1 cellular context compared by ENCODE assay signal in the genomic region with DNA sequence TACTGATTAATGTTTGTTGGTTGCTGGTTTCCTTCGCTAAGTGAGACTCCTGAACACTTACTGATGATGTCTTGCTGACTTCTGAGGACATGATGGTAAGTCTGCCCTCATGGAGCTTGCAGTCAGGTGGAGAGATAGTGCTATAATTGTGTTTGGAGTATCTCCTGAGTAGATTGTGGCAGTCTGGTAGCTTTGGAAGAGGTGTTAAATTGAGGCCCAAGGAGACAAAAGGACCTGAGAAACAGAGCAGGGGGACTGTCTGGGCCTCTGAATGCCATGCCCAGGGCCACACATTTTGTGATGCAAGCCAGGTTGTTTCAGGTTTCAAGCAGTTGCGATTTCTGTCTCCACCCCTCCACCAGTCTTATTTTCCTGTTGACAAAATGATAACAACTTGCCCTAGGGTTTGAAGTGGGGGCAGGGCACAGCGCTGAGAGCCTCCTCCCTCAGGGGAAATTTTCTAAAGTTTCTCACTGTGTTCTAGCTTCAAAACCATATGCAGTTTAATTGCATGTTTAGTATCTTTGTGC.
TF ChIP-seq lines count a peak whose summit lies in the region.

No MANE protein-coding gene starts in this region.

TF ChIP-seq in K562, 482 proteins besides CTCF, POLR2A, EP300 and RAD21 (continued from another document and continues in another):
- TF ChIP-seq, protein P1, sequence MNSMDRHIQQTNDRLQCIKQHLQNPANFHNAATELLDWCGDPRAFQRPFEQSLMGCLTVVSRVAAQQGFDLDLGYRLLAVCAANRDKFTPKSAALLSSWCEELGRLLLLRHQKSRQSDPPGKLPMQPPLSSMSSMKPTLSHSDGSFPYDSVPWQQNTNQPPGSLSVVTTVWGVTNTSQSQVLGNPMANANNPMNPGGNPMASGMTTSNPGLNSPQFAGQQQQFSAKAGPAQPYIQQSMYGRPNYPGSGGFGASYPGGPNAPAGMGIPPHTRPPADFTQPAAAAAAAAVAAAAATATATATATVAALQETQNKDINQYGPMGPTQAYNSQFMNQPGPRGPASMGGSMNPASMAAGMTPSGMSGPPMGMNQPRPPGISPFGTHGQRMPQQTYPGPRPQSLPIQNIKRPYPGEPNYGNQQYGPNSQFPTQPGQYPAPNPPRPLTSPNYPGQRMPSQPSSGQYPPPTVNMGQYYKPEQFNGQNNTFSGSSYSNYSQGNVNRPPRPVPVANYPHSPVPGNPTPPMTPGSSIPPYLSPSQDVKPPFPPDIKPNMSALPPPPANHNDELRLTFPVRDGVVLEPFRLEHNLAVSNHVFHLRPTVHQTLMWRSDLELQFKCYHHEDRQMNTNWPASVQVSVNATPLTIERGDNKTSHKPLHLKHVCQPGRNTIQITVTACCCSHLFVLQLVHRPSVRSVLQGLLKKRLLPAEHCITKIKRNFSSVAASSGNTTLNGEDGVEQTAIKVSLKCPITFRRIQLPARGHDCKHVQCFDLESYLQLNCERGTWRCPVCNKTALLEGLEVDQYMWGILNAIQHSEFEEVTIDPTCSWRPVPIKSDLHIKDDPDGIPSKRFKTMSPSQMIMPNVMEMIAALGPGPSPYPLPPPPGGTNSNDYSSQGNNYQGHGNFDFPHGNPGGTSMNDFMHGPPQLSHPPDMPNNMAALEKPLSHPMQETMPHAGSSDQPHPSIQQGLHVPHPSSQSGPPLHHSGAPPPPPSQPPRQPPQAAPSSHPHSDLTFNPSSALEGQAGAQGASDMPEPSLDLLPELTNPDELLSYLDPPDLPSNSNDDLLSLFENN (IDR thresholded peaks at IDR 0.05; ENCODE audit: low read depth in 2 of 2, low read length in 2 of 2) = no peak
- TF ChIP-seq HDAC2 (IDR thresholded peaks at IDR 0.05) (peak; percentile 64; the same call in 1 of the 2 replicates), BRCA1 (IDR thresholded peaks at IDR 0.05) (no peak), BRCA1 (CRISPR knock-in tag; IDR thresholded peaks at IDR 0.05) (no peak), SMAD2 (IDR thresholded peaks at IDR 0.05; ENCODE audit: low read depth, low read length) (no peak), ILF3 (IDR thresholded peaks at IDR 0.05; ENCODE audit: borderline replicate concordance) (no peak), KAT2B (IDR thresholded peaks at IDR 0.05; ENCODE audit: low read depth, low read length) (no peak), ZNF165 (CRISPR knock-in tag; IDR thresholded peaks at IDR 0.05; ENCODE audit: borderline replicate concordance) (no peak), C11orf30 (IDR thresholded peaks at IDR 0.05; ENCODE audit: low read depth) (no peak), ZBED1 (IDR thresholded peaks at IDR 0.05) (no peak), ZFX (CRISPR knock-in tag; IDR thresholded peaks at IDR 0.05) (0 out of 2 replicates have a peak, but pooled peaks have one; percentile 9), SUPT5H (IDR thresholded peaks at IDR 0.05) (no peak), FOSL1 (tag; conservative IDR thresholded peaks at IDR 0.05) (peak; percentile 57; the same call in 1 of the 2 replicates), E2F3 (CRISPR knock-in tag; IDR thresholded peaks at IDR 0.05) (no peak), CHD1 (IDR thresholded peaks at IDR 0.05; ENCODE audit: low read length) (no peak), ATF7 (IDR thresholded peaks at IDR 0.05) (no peak; the same call in 1 of the 2 replicates), SLC30A9 (CRISPR knock-in tag; IDR thresholded peaks at IDR 0.05) (no peak), PYGO2 (tag; IDR thresholded peaks at IDR 0.05) (peak; percentile 24; the same call in 1 of the 2 replicates), SRSF7 (optimal IDR thresholded peaks at IDR 0.05; ENCODE audit: low read depth, low read length) (no peak), SREBF1 (IDR thresholded peaks at IDR 0.05; ENCODE audit: borderline replicate concordance, low read depth, low read length) (no peak), RBM15 (IDR thresholded peaks at IDR 0.05; ENCODE audit: insufficient read depth, low read length) (no peak), ZC3H11A (IDR thresholded peaks at IDR 0.05; ENCODE audit: low read depth, low read length) (no peak)
- TF ChIP-seq, protein P2, sequence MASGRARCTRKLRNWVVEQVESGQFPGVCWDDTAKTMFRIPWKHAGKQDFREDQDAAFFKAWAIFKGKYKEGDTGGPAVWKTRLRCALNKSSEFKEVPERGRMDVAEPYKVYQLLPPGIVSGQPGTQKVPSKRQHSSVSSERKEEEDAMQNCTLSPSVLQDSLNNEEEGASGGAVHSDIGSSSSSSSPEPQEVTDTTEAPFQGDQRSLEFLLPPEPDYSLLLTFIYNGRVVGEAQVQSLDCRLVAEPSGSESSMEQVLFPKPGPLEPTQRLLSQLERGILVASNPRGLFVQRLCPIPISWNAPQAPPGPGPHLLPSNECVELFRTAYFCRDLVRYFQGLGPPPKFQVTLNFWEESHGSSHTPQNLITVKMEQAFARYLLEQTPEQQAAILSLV (tag; IDR thresholded peaks at IDR 0.05) = no peak
- TF ChIP-seq, protein P3, sequence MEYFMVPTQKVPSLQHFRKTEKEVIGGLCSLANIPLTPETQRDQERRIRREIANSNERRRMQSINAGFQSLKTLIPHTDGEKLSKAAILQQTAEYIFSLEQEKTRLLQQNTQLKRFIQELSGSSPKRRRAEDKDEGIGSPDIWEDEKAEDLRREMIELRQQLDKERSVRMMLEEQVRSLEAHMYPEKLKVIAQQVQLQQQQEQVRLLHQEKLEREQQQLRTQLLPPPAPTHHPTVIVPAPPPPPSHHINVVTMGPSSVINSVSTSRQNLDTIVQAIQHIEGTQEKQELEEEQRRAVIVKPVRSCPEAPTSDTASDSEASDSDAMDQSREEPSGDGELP (CRISPR knock-in tag; IDR thresholded peaks at IDR 0.05; ENCODE audit: borderline replicate concordance) = no peak
- TF ChIP-seq, protein P4, sequence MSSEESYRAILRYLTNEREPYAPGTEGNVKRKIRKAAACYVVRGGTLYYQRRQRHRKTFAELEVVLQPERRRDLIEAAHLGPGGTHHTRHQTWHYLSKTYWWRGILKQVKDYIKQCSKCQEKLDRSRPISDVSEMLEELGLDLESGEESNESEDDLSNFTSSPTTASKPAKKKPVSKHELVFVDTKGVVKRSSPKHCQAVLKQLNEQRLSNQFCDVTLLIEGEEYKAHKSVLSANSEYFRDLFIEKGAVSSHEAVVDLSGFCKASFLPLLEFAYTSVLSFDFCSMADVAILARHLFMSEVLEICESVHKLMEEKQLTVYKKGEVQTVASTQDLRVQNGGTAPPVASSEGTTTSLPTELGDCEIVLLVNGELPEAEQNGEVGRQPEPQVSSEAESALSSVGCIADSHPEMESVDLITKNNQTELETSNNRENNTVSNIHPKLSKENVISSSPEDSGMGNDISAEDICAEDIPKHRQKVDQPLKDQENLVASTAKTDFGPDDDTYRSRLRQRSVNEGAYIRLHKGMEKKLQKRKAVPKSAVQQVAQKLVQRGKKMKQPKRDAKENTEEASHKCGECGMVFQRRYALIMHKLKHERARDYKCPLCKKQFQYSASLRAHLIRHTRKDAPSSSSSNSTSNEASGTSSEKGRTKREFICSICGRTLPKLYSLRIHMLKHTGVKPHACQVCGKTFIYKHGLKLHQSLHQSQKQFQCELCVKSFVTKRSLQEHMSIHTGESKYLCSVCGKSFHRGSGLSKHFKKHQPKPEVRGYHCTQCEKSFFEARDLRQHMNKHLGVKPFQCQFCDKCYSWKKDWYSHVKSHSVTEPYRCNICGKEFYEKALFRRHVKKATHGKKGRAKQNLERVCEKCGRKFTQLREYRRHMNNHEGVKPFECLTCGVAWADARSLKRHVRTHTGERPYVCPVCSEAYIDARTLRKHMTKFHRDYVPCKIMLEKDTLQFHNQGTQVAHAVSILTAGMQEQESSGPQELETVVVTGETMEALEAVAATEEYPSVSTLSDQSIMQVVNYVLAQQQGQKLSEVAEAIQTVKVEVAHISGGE (CRISPR knock-in tag; IDR thresholded peaks at IDR 0.05) = no peak
- TF ChIP-seq, protein P5, sequence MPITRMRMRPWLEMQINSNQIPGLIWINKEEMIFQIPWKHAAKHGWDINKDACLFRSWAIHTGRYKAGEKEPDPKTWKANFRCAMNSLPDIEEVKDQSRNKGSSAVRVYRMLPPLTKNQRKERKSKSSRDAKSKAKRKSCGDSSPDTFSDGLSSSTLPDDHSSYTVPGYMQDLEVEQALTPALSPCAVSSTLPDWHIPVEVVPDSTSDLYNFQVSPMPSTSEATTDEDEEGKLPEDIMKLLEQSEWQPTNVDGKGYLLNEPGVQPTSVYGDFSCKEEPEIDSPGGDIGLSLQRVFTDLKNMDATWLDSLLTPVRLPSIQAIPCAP (CRISPR knock-in tag; IDR thresholded peaks at IDR 0.05; ENCODE audit: borderline replicate concordance) = no peak
- TF ChIP-seq, protein P6, sequence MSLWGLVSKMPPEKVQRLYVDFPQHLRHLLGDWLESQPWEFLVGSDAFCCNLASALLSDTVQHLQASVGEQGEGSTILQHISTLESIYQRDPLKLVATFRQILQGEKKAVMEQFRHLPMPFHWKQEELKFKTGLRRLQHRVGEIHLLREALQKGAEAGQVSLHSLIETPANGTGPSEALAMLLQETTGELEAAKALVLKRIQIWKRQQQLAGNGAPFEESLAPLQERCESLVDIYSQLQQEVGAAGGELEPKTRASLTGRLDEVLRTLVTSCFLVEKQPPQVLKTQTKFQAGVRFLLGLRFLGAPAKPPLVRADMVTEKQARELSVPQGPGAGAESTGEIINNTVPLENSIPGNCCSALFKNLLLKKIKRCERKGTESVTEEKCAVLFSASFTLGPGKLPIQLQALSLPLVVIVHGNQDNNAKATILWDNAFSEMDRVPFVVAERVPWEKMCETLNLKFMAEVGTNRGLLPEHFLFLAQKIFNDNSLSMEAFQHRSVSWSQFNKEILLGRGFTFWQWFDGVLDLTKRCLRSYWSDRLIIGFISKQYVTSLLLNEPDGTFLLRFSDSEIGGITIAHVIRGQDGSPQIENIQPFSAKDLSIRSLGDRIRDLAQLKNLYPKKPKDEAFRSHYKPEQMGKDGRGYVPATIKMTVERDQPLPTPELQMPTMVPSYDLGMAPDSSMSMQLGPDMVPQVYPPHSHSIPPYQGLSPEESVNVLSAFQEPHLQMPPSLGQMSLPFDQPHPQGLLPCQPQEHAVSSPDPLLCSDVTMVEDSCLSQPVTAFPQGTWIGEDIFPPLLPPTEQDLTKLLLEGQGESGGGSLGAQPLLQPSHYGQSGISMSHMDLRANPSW (CRISPR knock-in tag; IDR thresholded peaks at IDR 0.05) = no peak
- TF ChIP-seq, protein P7, sequence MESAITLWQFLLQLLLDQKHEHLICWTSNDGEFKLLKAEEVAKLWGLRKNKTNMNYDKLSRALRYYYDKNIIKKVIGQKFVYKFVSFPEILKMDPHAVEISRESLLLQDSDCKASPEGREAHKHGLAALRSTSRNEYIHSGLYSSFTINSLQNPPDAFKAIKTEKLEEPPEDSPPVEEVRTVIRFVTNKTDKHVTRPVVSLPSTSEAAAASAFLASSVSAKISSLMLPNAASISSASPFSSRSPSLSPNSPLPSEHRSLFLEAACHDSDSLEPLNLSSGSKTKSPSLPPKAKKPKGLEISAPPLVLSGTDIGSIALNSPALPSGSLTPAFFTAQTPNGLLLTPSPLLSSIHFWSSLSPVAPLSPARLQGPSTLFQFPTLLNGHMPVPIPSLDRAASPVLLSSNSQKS (CRISPR knock-in tag; IDR thresholded peaks at IDR 0.05) = no peak
- TF ChIP-seq, protein P8, sequence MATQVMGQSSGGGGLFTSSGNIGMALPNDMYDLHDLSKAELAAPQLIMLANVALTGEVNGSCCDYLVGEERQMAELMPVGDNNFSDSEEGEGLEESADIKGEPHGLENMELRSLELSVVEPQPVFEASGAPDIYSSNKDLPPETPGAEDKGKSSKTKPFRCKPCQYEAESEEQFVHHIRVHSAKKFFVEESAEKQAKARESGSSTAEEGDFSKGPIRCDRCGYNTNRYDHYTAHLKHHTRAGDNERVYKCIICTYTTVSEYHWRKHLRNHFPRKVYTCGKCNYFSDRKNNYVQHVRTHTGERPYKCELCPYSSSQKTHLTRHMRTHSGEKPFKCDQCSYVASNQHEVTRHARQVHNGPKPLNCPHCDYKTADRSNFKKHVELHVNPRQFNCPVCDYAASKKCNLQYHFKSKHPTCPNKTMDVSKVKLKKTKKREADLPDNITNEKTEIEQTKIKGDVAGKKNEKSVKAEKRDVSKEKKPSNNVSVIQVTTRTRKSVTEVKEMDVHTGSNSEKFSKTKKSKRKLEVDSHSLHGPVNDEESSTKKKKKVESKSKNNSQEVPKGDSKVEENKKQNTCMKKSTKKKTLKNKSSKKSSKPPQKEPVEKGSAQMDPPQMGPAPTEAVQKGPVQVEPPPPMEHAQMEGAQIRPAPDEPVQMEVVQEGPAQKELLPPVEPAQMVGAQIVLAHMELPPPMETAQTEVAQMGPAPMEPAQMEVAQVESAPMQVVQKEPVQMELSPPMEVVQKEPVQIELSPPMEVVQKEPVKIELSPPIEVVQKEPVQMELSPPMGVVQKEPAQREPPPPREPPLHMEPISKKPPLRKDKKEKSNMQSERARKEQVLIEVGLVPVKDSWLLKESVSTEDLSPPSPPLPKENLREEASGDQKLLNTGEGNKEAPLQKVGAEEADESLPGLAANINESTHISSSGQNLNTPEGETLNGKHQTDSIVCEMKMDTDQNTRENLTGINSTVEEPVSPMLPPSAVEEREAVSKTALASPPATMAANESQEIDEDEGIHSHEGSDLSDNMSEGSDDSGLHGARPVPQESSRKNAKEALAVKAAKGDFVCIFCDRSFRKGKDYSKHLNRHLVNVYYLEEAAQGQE (CRISPR knock-in tag; IDR thresholded peaks at IDR 0.05; ENCODE audit: low read depth) = no peak
- TF ChIP-seq, protein P9, sequence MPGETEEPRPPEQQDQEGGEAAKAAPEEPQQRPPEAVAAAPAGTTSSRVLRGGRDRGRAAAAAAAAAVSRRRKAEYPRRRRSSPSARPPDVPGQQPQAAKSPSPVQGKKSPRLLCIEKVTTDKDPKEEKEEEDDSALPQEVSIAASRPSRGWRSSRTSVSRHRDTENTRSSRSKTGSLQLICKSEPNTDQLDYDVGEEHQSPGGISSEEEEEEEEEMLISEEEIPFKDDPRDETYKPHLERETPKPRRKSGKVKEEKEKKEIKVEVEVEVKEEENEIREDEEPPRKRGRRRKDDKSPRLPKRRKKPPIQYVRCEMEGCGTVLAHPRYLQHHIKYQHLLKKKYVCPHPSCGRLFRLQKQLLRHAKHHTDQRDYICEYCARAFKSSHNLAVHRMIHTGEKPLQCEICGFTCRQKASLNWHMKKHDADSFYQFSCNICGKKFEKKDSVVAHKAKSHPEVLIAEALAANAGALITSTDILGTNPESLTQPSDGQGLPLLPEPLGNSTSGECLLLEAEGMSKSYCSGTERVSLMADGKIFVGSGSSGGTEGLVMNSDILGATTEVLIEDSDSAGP (CRISPR knock-in tag; IDR thresholded peaks at IDR 0.05) = no peak
- TF ChIP-seq, protein P10, sequence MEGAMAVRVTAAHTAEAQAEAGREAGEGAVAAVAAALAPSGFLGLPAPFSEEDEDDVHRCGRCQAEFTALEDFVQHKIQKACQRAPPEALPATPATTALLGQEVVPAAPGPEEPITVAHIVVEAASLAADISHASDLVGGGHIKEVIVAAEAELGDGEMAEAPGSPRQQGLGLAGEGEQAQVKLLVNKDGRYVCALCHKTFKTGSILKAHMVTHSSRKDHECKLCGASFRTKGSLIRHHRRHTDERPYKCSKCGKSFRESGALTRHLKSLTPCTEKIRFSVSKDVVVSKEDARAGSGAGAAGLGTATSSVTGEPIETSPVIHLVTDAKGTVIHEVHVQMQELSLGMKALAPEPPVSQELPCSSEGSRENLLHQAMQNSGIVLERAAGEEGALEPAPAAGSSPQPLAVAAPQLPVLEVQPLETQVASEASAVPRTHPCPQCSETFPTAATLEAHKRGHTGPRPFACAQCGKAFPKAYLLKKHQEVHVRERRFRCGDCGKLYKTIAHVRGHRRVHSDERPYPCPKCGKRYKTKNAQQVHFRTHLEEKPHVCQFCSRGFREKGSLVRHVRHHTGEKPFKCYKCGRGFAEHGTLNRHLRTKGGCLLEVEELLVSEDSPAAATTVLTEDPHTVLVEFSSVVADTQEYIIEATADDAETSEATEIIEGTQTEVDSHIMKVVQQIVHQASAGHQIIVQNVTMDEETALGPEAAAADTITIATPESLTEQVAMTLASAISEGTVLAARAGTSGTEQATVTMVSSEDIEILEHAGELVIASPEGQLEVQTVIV (CRISPR knock-in tag; IDR thresholded peaks at IDR 0.05; ENCODE audit: borderline replicate concordance) = no peak
